ENCODE assay signal across 20 cellular contexts in genomic region chr3:124512881-124513609, GRCh38.
DNase-seq lines count a peak whose midpoint lies in the region; TF ChIP-seq lines count a peak whose summit lies in the region.
"Had no signal": no experiment of that assay in that cellular context is flagged by ENCODE, and none has a peak within 500 bp of the region (broad histone marks: within the 10 kb centered on the region; RNA-seq: fewer than 3 reads in every experiment).

No MANE protein-coding gene starts in this region.

- H3K27me3 ChIP-seq in neural progenitor cell (no peaks in the 10 kb centered on the region), suprapubic skin (no peaks in the 10 kb centered on the region)
- H3K27me3 ChIP-seq: BLaER1 treated with 17β-estradiol and CSF1 and Interleukin-3, amounts not matched to agents 10 nM and 100 nM had no signal

- DNase-seq in Caki2 (ENCODE audit: low read depth): peak; percentile 4
- peak; percentile 35 for DNase-seq in M059J (ENCODE audit: low read depth)
- peak; percentile 2 for DNase-seq in fibroblast of peridontal ligament (ENCODE audit: extremely low read depth)
- DNase-seq in neural progenitor cell (ENCODE audit: low spot score): peak; percentile 15
- no peak for DNase-seq in NCI-H187 treated with DMSO at 0.1 percent for 48 hours (lab: John Stamatoyannopoulos, UW)
- DNase-seq in NCI-H2171 (lab: John Stamatoyannopoulos, UW): no peak
- DNase-seq in suprapubic skin (ENCODE audit: low spot score in 2 of 2): no peak
- no peak for DNase-seq in T-helper 2 cell treated with Interferon-gamma antibody and Interleukin-4, amounts not matched to agents 5 μg/mL and 100 μg/mL, for 36 hours (ENCODE audit: low spot score)
- DNase-seq: activated CD4-positive, alpha-beta memory T cell treated with anti-CD3 and anti-CD28 coated beads for 36 hours; activated naive CD4-positive, alpha-beta T cell; left ventricle myocardium superior; NCI-H1092 treated with DMSO at 0.1 percent for 48 hours; NCI-H2107; NCI-H526; SIG-M5; stimulated activated naive CD4-positive, alpha-beta T cell treated with Interleukin-2 at 50 U/mL for 16 hours; T-helper 1 cell had no signal

- no peaks in the 10 kb centered on the region for H4K20me1 ChIP-seq in neural progenitor cell (ENCODE audit: low read depth)
- H4K20me1 ChIP-seq: BLaER1 treated with 17β-estradiol and CSF1 and Interleukin-3, amounts not matched to agents 10 nM and 100 nM had no signal

- H3K4me3 ChIP-seq in neural progenitor cell (no peak overlapping the region), suprapubic skin (no peak overlapping the region)
- H3K4me3 ChIP-seq: BLaER1 treated with 17β-estradiol and CSF1 and Interleukin-3, amounts not matched to agents 10 nM and 100 nM had no signal

- no peak overlapping the region for H3K4me3 Mint-ChIP-seq in neural progenitor cell
- no peak overlapping the region for H3K4me3 Mint-ChIP-seq in T-helper 2 cell treated with Interferon-gamma antibody and Interleukin-4, amounts not matched to agents 5 μg/mL and 100 μg/mL, for 36 hours
- H3K4me3 Mint-ChIP-seq: activated CD4-positive, alpha-beta memory T cell treated with anti-CD3 and anti-CD28 coated beads for 36 hours; central memory CD8-positive, alpha-beta T cell had no signal

- no peak overlapping the region for H3K9ac ChIP-seq in neural progenitor cell
- H3K9ac ChIP-seq: BLaER1 treated with 17β-estradiol and CSF1 and Interleukin-3, amounts not matched to agents 10 nM and 100 nM had no signal

- H3K4me1 ChIP-seq in neural progenitor cell: no peaks in the 10 kb centered on the region
- H3K4me1 ChIP-seq in suprapubic skin: no peaks in the 10 kb centered on the region
- H3K4me1 ChIP-seq: BLaER1 treated with 17β-estradiol and CSF1 and Interleukin-3, amounts not matched to agents 10 nM and 100 nM had no signal

- no peaks in the 10 kb centered on the region for H3K36me3 Mint-ChIP-seq in neural progenitor cell
- H3K36me3 Mint-ChIP-seq in T-helper 2 cell treated with Interferon-gamma antibody and Interleukin-4, amounts not matched to agents 5 μg/mL and 100 μg/mL, for 36 hours (ENCODE audit: low read depth): no peaks in the 10 kb centered on the region
- H3K36me3 Mint-ChIP-seq: activated CD4-positive, alpha-beta memory T cell treated with anti-CD3 and anti-CD28 coated beads for 36 hours had no signal

- H3K4me1 Mint-ChIP-seq in neural progenitor cell: no peaks in the 10 kb centered on the region
- no peaks in the 10 kb centered on the region for H3K4me1 Mint-ChIP-seq in T-helper 2 cell treated with Interferon-gamma antibody and Interleukin-4, amounts not matched to agents 5 μg/mL and 100 μg/mL, for 36 hours (ENCODE audit: low read depth)
- H3K4me1 Mint-ChIP-seq: central memory CD8-positive, alpha-beta T cell had no signal

- in situ Hi-C loops in Caki2 (cut with HindIII; ENCODE audit: low pct_unique_long_range_greater_than_20kb, low sequenced_read_pairs): no loop called here

- TF ChIP-seq CTCF in neural progenitor cell (IDR thresholded peaks at IDR 0.05) (no peak), suprapubic skin (IDR thresholded peaks at IDR 0.05) (no peak)

- 79% methylated on average over 8 of the region's 8 CpGs for WGBS in suprapubic skin

- TF ChIP-seq POLR2A in suprapubic skin (IDR thresholded peaks at IDR 0.05): no peak

- H3K79me2 ChIP-seq in neural progenitor cell (ENCODE audit: low read depth): no peaks in the 10 kb centered on the region

- no peak overlapping the region for H3K4me2 ChIP-seq in neural progenitor cell
- H3K4me2 ChIP-seq: BLaER1 treated with 17β-estradiol and CSF1 and Interleukin-3, amounts not matched to agents 10 nM and 100 nM had no signal

- TF ChIP-seq EP300 in suprapubic skin (IDR thresholded peaks at IDR 0.05): no peak

- no peaks in the 10 kb centered on the region for H3K27me3 Mint-ChIP-seq in neural progenitor cell (ENCODE audit: insufficient read depth, low read depth)
- peaks cover 6% of the 10 kb centered on the region for H3K27me3 Mint-ChIP-seq in T-helper 2 cell treated with Interferon-gamma antibody and Interleukin-4, amounts not matched to agents 5 μg/mL and 100 μg/mL, for 36 hours (ENCODE audit: low read depth)

- H3K36me3 ChIP-seq in neural progenitor cell (no peaks in the 10 kb centered on the region), suprapubic skin (no peaks in the 10 kb centered on the region)
- H3K36me3 ChIP-seq: BLaER1 treated with 17β-estradiol and CSF1 and Interleukin-3, amounts not matched to agents 10 nM and 100 nM had no signal

- no peak overlapping the region for H3K27ac ChIP-seq in neural progenitor cell
- H3K27ac ChIP-seq in suprapubic skin: no peak overlapping the region
- H3K27ac ChIP-seq: BLaER1 treated with 17β-estradiol and CSF1 and Interleukin-3, amounts not matched to agents 10 nM and 100 nM; VCaP had no signal

- no peaks in the 10 kb centered on the region for H3K9me3 Mint-ChIP-seq in neural progenitor cell
- H3K9me3 Mint-ChIP-seq in T-helper 2 cell treated with Interferon-gamma antibody and Interleukin-4, amounts not matched to agents 5 μg/mL and 100 μg/mL, for 36 hours: no peaks in the 10 kb centered on the region
- H3K9me3 Mint-ChIP-seq: activated CD4-positive, alpha-beta memory T cell treated with anti-CD3 and anti-CD28 coated beads for 36 hours; central memory CD8-positive, alpha-beta T cell had no signal

- no peak overlapping the region for H2AFZ ChIP-seq in neural progenitor cell (replicated peaks)

- H3F3A ChIP-seq in neural progenitor cell (ENCODE audit: low read depth): peaks cover 5% of the 10 kb centered on the region

- H3K27ac Mint-ChIP-seq in neural progenitor cell: no peak overlapping the region
- no peak overlapping the region for H3K27ac Mint-ChIP-seq in T-helper 2 cell treated with Interferon-gamma antibody and Interleukin-4, amounts not matched to agents 5 μg/mL and 100 μg/mL, for 36 hours
- H3K27ac Mint-ChIP-seq: activated CD4-positive, alpha-beta memory T cell treated with anti-CD3 and anti-CD28 coated beads for 36 hours had no signal

- H3K9me3 ChIP-seq in neural progenitor cell (ENCODE audit: low read depth) (no peaks in the 10 kb centered on the region), suprapubic skin (no peaks in the 10 kb centered on the region)
- H3K9me3 ChIP-seq: BLaER1 treated with 17β-estradiol and CSF1 and Interleukin-3, amounts not matched to agents 10 nM and 100 nM had no signal

Comparison
In these comparisons a context has a peak if more than half of its experiments do, and no peak if none do; other contexts are left out.
1. DNase-seq: peak in Caki2 (single experiment), M059J (single experiment), fibroblast of peridontal ligament (single experiment) and neural progenitor cell (single experiment); none in NCI-H187 treated with DMSO at 0.1 percent for 48 hours (single experiment), NCI-H2171 (single experiment), suprapubic skin (0 of 2) and T-helper 2 cell treated with Interferon-gamma antibody and Interleukin-4, amounts not matched to agents 5 μg/mL and 100 μg/mL, for 36 hours (single experiment).